ENCODE assay signal across 8 cellular contexts in genomic region chr6:17015144-17015543, GRCh38.
DNase-seq lines count a peak whose midpoint lies in the region; ATAC-seq, FAIRE-seq and TF ChIP-seq lines count a peak whose summit lies in the region.

No MANE protein-coding gene starts in this region.

- POLR2A ChIA-PET in HepG2 (lab: Yijun Ruan, JAX): no interaction called here

- TF ChIP-seq RAD21 in HepG2 (CRISPR knock-in tag; IDR thresholded peaks at IDR 0.05): no peak

- H3K4me2 ChIP-seq in HepG2 (ENCODE audit: low read depth, low read length): no peak overlapping the region

- no peak overlapping the region for H3K27ac Mint-ChIP-seq in endothelial cell (ENCODE audit: unreplicated experiment)

- no peaks in the 10 kb centered on the region for H4K20me1 ChIP-seq in HepG2 (ENCODE audit: insufficient read depth, low read length)

- BruUV-seq in HepG2 (replicated peaks; lab: Mats Ljungman, UMichigan): no TSS peak

- TF ChIP-seq CTCF in endothelial cell (IDR thresholded peaks at IDR 0.05; ENCODE audit: unreplicated experiment) (no peak), HepG2 (CRISPR knock-in tag; IDR thresholded peaks at IDR 0.05) (no peak), spleen (IDR thresholded peaks at IDR 0.05 in 8 of 11, conservative IDR thresholded peaks at IDR 0.05 in 3 of 11) (no peak)

- H3K4me3 ChIP-seq in HepG2 (replicated peaks in 1 of 3; ENCODE audit: insufficient read depth in 1 of 3, low read depth in 2 of 3, low read length in 3 of 3): no peak overlapping the region
- no peak overlapping the region for H3K4me3 ChIP-seq in spleen

- H3K9me3 Mint-ChIP-seq in endothelial cell (ENCODE audit: unreplicated experiment): no peaks in the 10 kb centered on the region

- TF ChIP-seq POLR2A in HepG2 (IDR thresholded peaks at IDR 0.05; ENCODE audit: insufficient read depth in 1 of 2, low read depth in 2 of 2, low read length in 2 of 2) (no peak), spleen (IDR thresholded peaks at IDR 0.05) (no peak)

- H3K36me3 ChIP-seq in HepG2 (replicated peaks in 1 of 2; ENCODE audit: control insufficient read depth in 1 of 2, insufficient read depth in 2 of 2, low read length in 2 of 2): no peaks in the 10 kb centered on the region
- no peaks in the 10 kb centered on the region for H3K36me3 ChIP-seq in spleen

- H3K27me3 ChIP-seq in HepG2 (ENCODE audit: control insufficient read depth in 1 of 2, insufficient read depth in 2 of 2, low read length in 2 of 2): peaks cover 0 to 6% of the 10 kb centered on the region in 2 experiments; a peak in 2 of 5 replicates
- H3K27me3 ChIP-seq in spleen (replicated peaks in 1 of 7): peaks cover 0 to 37% (median 0%) of the 10 kb centered on the region in 7 donors

- no peaks in the 10 kb centered on the region for H3K79me2 ChIP-seq in HepG2 (ENCODE audit: insufficient read depth, low read length)

- intact Hi-C loops in HepG2 (cut with micrococcal nuclease; ENCODE audit: unreplicated experiment) (no loop called here), spleen (cut with DNase I; ENCODE audit: low total_unique reads) (no loop called here)

- TF ChIP-seq EP300 in HepG2 (IDR thresholded peaks at IDR 0.05; ENCODE audit: low read depth in 2 of 2, low read length in 2 of 2) (no peak), HepG2 (CRISPR knock-in tag; IDR thresholded peaks at IDR 0.05; ENCODE audit: borderline replicate concordance) (no peak)

- 22% methylated on average over 4 of the region's 4 CpGs for WGBS in HepG2 (ENCODE audit: low lambda C conversion rate)
- WGBS in spleen, 5 donors: 64 to 77% (median 66%) methylated on average over 4 of the region's 4 CpGs

- peaks cover 1% of the 10 kb centered on the region for H3K27me3 Mint-ChIP-seq in endothelial cell (ENCODE audit: unreplicated experiment)

- H3K9ac ChIP-seq in HepG2 (ENCODE audit: insufficient read depth, low read depth, low read length): no peak overlapping the region

- no peak for FAIRE-seq in HepG2 (lab: Jason Lieb, UNC)

- H3K4me1 Mint-ChIP-seq in endothelial cell (ENCODE audit: unreplicated experiment): peaks cover 2% of the 10 kb centered on the region

- H3K36me3 Mint-ChIP-seq in endothelial cell (ENCODE audit: low read depth, unreplicated experiment): peaks cover 4% of the 10 kb centered on the region

- peak overlapping the region; percentile 42 for H3K4me3 Mint-ChIP-seq in endothelial cell (ENCODE audit: unreplicated experiment)

- H3K9me3 ChIP-seq in HepG2 (ENCODE audit: low read length) (no peaks in the 10 kb centered on the region), spleen (peaks cover 0 to 3% (median 0%) of the 10 kb centered on the region in 8 donors)

- ATAC-seq in GM19468 (IDR thresholded peaks at IDR 0.05; ENCODE audit: extremely low read depth, unreplicated experiment) (peak; percentile 81), HG03575 (IDR thresholded peaks at IDR 0.05; ENCODE audit: extremely low read depth, insufficient number of reproducible peaks, low FRiP score, unreplicated experiment) (peak; percentile 99), HepG2 (no peak; the same call in 2 of the 3 replicates)

- CTCF ChIA-PET in HepG2 (lab: Yijun Ruan, JAX; ENCODE audit: low intra/inter-chr PET ratio, low total read pairs): no interaction called here

- no peak overlapping the region for H2AFZ ChIP-seq in HepG2 (ENCODE audit: low read length)

- no peak overlapping the region for H3K27ac ChIP-seq in HepG2 (ENCODE audit: extremely low read length, insufficient read depth, low read length)
- H3K27ac ChIP-seq in spleen: no peak overlapping the region

- peak; percentile 54 for DNase-seq in Daoy (ENCODE audit: low read depth)
- no peak for DNase-seq in endothelial cell (ENCODE audit: low spot score)
- DNase-seq in NCI-H774 (lab: John Stamatoyannopoulos, UW): no peak
- no peak for DNase-seq in stimulated activated naive CD4-positive, alpha-beta T cell treated with Interleukin-2 at 50 U/mL for 16 hours (lab: John Stamatoyannopoulos, UW)
- no peak for DNase-seq in HepG2 (ENCODE audit: low spot score)
- no peak for DNase-seq in spleen

- in situ Hi-C loops in HepG2 (cut with HindIII; ENCODE audit: extremely low pct_ligation_motif_present, low pct_unique_long_range_greater_than_20kb): no loop called here

- no peaks in the 10 kb centered on the region for H3K4me1 ChIP-seq in HepG2 (ENCODE audit: insufficient read depth, low read length)
- H3K4me1 ChIP-seq in spleen: no peaks in the 10 kb centered on the region

TF ChIP-seq in HepG2, 621 proteins besides CTCF, POLR2A, EP300 and RAD21:
- TF ChIP-seq CENPX (CRISPR knock-in tag; IDR thresholded peaks at IDR 0.05): no peak
TF ChIP-seq in HepG2: peak in this region for 0.
